ENCODE assay signal across 8 cellular contexts in genomic region chr1:16218014-16218673, GRCh38. TPM values are rescaled to one million over a fixed set of nuclear protein-coding genes. Genes with fewer than 3 reads are reported as not detected.
DNase-seq lines count a peak whose midpoint lies in the region; ATAC-seq, FAIRE-seq and TF ChIP-seq lines count a peak whose summit lies in the region.
"Had no signal": no experiment of that assay in that cellular context is flagged by ENCODE, and none has a peak within 500 bp of the region (broad histone marks: within the 10 kb centered on the region; RNA-seq: fewer than 3 reads in every experiment).

No MANE protein-coding gene starts in this region.

- no peak overlapping the region for H4K5ac ChIP-seq in H9 (ENCODE audit: insufficient read length, low read depth, low read length)

- H3K9ac ChIP-seq in H9 (ENCODE audit: extremely low read depth, insufficient read length, low read length) (no peak overlapping the region), kidney (ENCODE audit: low read length in 2 of 2) (peak overlapping the region in 1 of 2 donors; percentile 46)

- H3K27me3 ChIP-seq in H9 (ENCODE audit: insufficient read depth, low read length), result no peaks in the 10 kb centered on the region; the same call in 1 of the 2 replicates
- H3K27me3 ChIP-seq in small intestine (ENCODE audit: control insufficient read depth in 2 of 2, insufficient read depth in 2 of 2, low read length in 2 of 2), result no peaks in the 10 kb centered on the region

- H2BK15ac ChIP-seq in H9 (ENCODE audit: low read depth, low read length), result no peak overlapping the region

- H3K27ac Mint-ChIP-seq in H9, result no peak overlapping the region; a peak in 2 of 7 replicates
- no peak overlapping the region for H3K27ac Mint-ChIP-seq in T-helper 17 cell

- H3K9me3 ChIP-seq in H9 (ENCODE audit: control insufficient read depth, low read depth, low read length) (no peaks in the 10 kb centered on the region), T-helper 17 cell (ENCODE audit: control insufficient read depth, low read length, poor library complexity, severe bottlenecking) (no peaks in the 10 kb centered on the region), kidney (ENCODE audit: control insufficient read depth in 1 of 2, low read length in 2 of 2) (no peaks in the 10 kb centered on the region), small intestine (ENCODE audit: control insufficient read depth, low read depth) (no peaks in the 10 kb centered on the region)

- intact Hi-C loops in kidney (cut with DNase I), result no loop called here

- H3K27ac ChIP-seq in H9 (ENCODE audit: insufficient read length, low read depth, low read length) (no peak overlapping the region), kidney (ENCODE audit: low read depth in 2 of 2, low read length in 2 of 2) (peak overlapping the region; percentile 34 to 48), small intestine (ENCODE audit: low read depth in 1 of 2, low read length in 1 of 2) (peak overlapping the region; percentile 82 to 89)

- H3T11ph ChIP-seq in H9 (ENCODE audit: low read length), result no peak overlapping the region

- H3K4ac ChIP-seq in H9 (ENCODE audit: low read depth, low read length), result no peak overlapping the region

- H3K4me3 ChIP-seq in kidney (ENCODE audit: low read length in 2 of 2), result peak overlapping the region in 1 of 2 donors; percentile 51
- H3K4me3 ChIP-seq in small intestine (ENCODE audit: low read depth in 1 of 2, low read length in 2 of 2), result peak overlapping the region in 1 of 2 donors; percentile 21

- H3K56ac ChIP-seq in H9 (ENCODE audit: insufficient read length, low read depth, low read length), result no peak overlapping the region

- no peak overlapping the region for H2BK12ac ChIP-seq in H9 (ENCODE audit: insufficient read length, low read depth, low read length)

- H3K4me2 ChIP-seq in H9 (ENCODE audit: insufficient read depth, insufficient read length, low read length), result peak overlapping the region; percentile 92

- no peaks in the 10 kb centered on the region for H3K79me1 ChIP-seq in H9 (ENCODE audit: insufficient read depth, low read depth, low read length, poor library complexity, severe bottlenecking)

- FAIRE-seq in kidney (lab: Jason Lieb, UNC) (no peak), small intestine (lab: Jason Lieb, UNC) (no peak)
- FAIRE-seq: G401.6 had no signal

- H3K4me1 ChIP-seq in H9 (ENCODE audit: insufficient read depth, low read length), result peaks cover 5% of the 10 kb centered on the region; the same call in 1 of the 2 replicates
- peaks cover 0 to 9% of the 10 kb centered on the region in 2 donors for H3K4me1 ChIP-seq in kidney (ENCODE audit: control insufficient read depth in 1 of 2, insufficient read depth in 1 of 2, low read depth in 1 of 2, low read length in 2 of 2)
- peaks cover 0 to 4% of the 10 kb centered on the region in 2 donors for H3K4me1 ChIP-seq in small intestine (ENCODE audit: control insufficient read depth in 2 of 2, insufficient read depth in 1 of 2, low read depth in 1 of 2, low read length in 1 of 2)

- H3K4me3 Mint-ChIP-seq in H9 (peak overlapping the region; percentile 72 to 88; a peak in 4 of 5 replicates), T-helper 17 cell (peak overlapping the region; percentile 80)

- no peak overlapping the region for H3K14ac ChIP-seq in H9 (ENCODE audit: insufficient read depth, low read length)

- H3K79me2 ChIP-seq in H9 (ENCODE audit: insufficient read depth, low read length), result no peaks in the 10 kb centered on the region

- H4K20me1 ChIP-seq in H9 (ENCODE audit: control insufficient read depth, insufficient read depth, insufficient read length), result no peaks in the 10 kb centered on the region

- no peak overlapping the region for H2BK20ac ChIP-seq in H9 (ENCODE audit: low read depth, low read length, poor library complexity, severe bottlenecking)

- DNase-seq in H9, result no peak
- no peak for DNase-seq in T-helper 17 cell
- DNase-seq in kidney, result no peak
- DNase-seq in small intestine, result peak; percentile 74
- no peak for DNase-seq in NCI-H2081 treated with DMSO at 0.1 percent for 48 hours (lab: John Stamatoyannopoulos, UW)

- H2AFZ ChIP-seq in H9 (ENCODE audit: low read length), result no peak overlapping the region

- H3K23me2 ChIP-seq in H9 (ENCODE audit: insufficient read length, low read depth, low read length, poor library complexity, severe bottlenecking), result peaks cover 13% of the 10 kb centered on the region

- H3K27me3 Mint-ChIP-seq in H9 (ENCODE audit: low read depth) (peaks cover 45% of the 10 kb centered on the region), T-helper 17 cell (no peaks in the 10 kb centered on the region)

- no peak overlapping the region for H3K18ac ChIP-seq in H9 (ENCODE audit: insufficient read length, low read depth, low read length)

- no peak for ATAC-seq in T-helper 17 cell
- no peak for ATAC-seq in HG02588 (IDR thresholded peaks at IDR 0.05; ENCODE audit: unreplicated experiment)
- ATAC-seq in GM21825 (IDR thresholded peaks at IDR 0.05; ENCODE audit: unreplicated experiment), result no peak

- H2BK120ac ChIP-seq in H9 (ENCODE audit: low read depth, low read length, poor library complexity, severe bottlenecking), result no peak overlapping the region

- no peak overlapping the region for H3K23ac ChIP-seq in H9 (ENCODE audit: insufficient read length, low read depth, low read length)

- H3K9me3 Mint-ChIP-seq in H9, result no peaks in the 10 kb centered on the region

- no peak overlapping the region for H2AK5ac ChIP-seq in H9 (ENCODE audit: insufficient read length, low read length)

- no peaks in the 10 kb centered on the region for H3K36me3 ChIP-seq in kidney (ENCODE audit: control insufficient read depth in 1 of 2, insufficient read depth in 2 of 2, low read length in 2 of 2)
- no peaks in the 10 kb centered on the region for H3K36me3 ChIP-seq in small intestine (ENCODE audit: control insufficient read depth in 2 of 2, insufficient read depth in 2 of 2, low read length in 2 of 2)

- no CpG with 5 or more reads among the region's 12 CpGs for WGBS in H9 (ENCODE audit: extremely low coverage, insufficient read length, low lambda C conversion rate)
- WGBS in small intestine, 3 donors, result 28 to 61% (median 56%) methylated on average over 12 of the region's 12 CpGs

- no peak for TF ChIP-seq CTCF in H9 (conservative IDR thresholded peaks at IDR 0.05)
- no peak for TF ChIP-seq CTCF in kidney (IDR thresholded peaks at IDR 0.05; ENCODE audit: borderline replicate concordance, extremely low read depth, insufficient read depth)

- no peak overlapping the region for H4K8ac ChIP-seq in H9 (replicated peaks; ENCODE audit: insufficient read length, low read depth, low read length)

- H4K91ac ChIP-seq in H9 (ENCODE audit: insufficient read length, low read depth, low read length), result no peak overlapping the region

- H3K36me3 Mint-ChIP-seq in H9 (ENCODE audit: insufficient read depth in 1 of 3, low read depth in 3 of 3) (no peaks in the 10 kb centered on the region), T-helper 17 cell (ENCODE audit: low read depth) (no peaks in the 10 kb centered on the region)

- H3K4me1 Mint-ChIP-seq in H9, result peaks cover 16 to 18% of the 10 kb centered on the region in 2 experiments
- H3K4me1 Mint-ChIP-seq in T-helper 17 cell, result peaks cover 24% of the 10 kb centered on the region

- no peak overlapping the region for H2BK5ac ChIP-seq in H9 (ENCODE audit: insufficient read length, low read length)

RNA-seq across cellular contexts. Expression of gene ARHGEF19, which starts 5.7 kb away (rescaled TPM):
- 18.5 and 21.1 TPM in 2 replicates for total RNA-seq in H9 (2021)
- total RNA-seq in T-helper 17 cell, result 1 to 10 TPM; 9.1 to 9.3 TPM
- total RNA-seq in kidney, result 8.2 TPM
- 3.5 TPM for polyA plus RNA-seq in kidney (ENCODE audit: insufficient read depth, low read depth, low replicate concordance)
- polyA plus RNA-seq in small intestine, result 10 to 100 TPM in 1 of 3 donors, 1 to 10 TPM in 2; 2.2 to 10.4 (median 4.6) TPM

RNA-seq across cellular contexts. Expression of gene CPLANE2, which starts 18.8 kb away (rescaled TPM):
- total RNA-seq in H9 (2021) (6.3 and 7.7 TPM in 2 replicates), T-helper 17 cell (1 to 10 TPM; 4.3 to 6.9 TPM), kidney (9.4 TPM)
- polyA plus RNA-seq in kidney (ENCODE audit: insufficient read depth, low read depth, low replicate concordance) (7.9 TPM), small intestine (1 to 10 TPM; 1.6 to 6.8 (median 2.0) TPM)
